1 cellular context compared by ENCODE assay signal in genomic region chr12:109477963-109478315, GRCh38.
TF ChIP-seq lines count a peak whose summit lies in the region.

No MANE protein-coding gene starts in this region.

TF ChIP-seq in GM12878, 131 proteins besides CTCF, POLR2A, EP300 and RAD21 (continued from another document):
- TF ChIP-seq, protein P1, sequence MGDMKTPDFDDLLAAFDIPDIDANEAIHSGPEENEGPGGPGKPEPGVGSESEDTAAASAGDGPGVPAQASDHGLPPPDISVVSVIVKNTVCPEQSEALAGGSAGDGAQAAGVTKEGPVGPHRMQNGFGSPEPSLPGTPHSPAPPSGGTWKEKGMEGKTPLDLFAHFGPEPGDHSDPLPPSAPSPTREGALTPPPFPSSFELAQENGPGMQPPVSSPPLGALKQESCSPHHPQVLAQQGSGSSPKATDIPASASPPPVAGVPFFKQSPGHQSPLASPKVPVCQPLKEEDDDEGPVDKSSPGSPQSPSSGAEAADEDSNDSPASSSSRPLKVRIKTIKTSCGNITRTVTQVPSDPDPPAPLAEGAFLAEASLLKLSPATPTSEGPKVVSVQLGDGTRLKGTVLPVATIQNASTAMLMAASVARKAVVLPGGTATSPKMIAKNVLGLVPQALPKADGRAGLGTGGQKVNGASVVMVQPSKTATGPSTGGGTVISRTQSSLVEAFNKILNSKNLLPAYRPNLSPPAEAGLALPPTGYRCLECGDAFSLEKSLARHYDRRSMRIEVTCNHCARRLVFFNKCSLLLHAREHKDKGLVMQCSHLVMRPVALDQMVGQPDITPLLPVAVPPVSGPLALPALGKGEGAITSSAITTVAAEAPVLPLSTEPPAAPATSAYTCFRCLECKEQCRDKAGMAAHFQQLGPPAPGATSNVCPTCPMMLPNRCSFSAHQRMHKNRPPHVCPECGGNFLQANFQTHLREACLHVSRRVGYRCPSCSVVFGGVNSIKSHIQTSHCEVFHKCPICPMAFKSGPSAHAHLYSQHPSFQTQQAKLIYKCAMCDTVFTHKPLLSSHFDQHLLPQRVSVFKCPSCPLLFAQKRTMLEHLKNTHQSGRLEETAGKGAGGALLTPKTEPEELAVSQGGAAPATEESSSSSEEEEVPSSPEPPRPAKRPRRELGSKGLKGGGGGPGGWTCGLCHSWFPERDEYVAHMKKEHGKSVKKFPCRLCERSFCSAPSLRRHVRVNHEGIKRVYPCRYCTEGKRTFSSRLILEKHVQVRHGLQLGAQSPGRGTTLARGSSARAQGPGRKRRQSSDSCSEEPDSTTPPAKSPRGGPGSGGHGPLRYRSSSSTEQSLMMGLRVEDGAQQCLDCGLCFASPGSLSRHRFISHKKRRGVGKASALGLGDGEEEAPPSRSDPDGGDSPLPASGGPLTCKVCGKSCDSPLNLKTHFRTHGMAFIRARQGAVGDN (IDR thresholded peaks at IDR 0.05) = no peak
- TF ChIP-seq ZNF217 (IDR thresholded peaks at IDR 0.05) (no peak), SMAD1 (IDR thresholded peaks at IDR 0.05; ENCODE audit: low read depth, partially characterized antibody) (no peak), TBL1XR1 (IDR thresholded peaks at IDR 0.05; ENCODE audit: low read depth, low read length) (no peak), ASH2L (IDR thresholded peaks at IDR 0.05; ENCODE audit: borderline replicate concordance, low read depth) (no peak), GABPA (IDR thresholded peaks at IDR 0.05; ENCODE audit: low read depth) (no peak), MAX (IDR thresholded peaks at IDR 0.05; ENCODE audit: low read depth, low read length) (no peak), MTA2 (IDR thresholded peaks at IDR 0.05; ENCODE audit: low read depth) (no peak), SMC3 (IDR thresholded peaks at IDR 0.05; ENCODE audit: borderline replicate concordance, low read length) (no peak), ETV6 (conservative IDR thresholded peaks at IDR 0.05 in 1 of 2, IDR thresholded peaks at IDR 0.05 in 1 of 2; ENCODE audit: borderline replicate concordance in 1 of 2, low read depth in 1 of 2) (no peak), CBX5 (IDR thresholded peaks at IDR 0.05; ENCODE audit: low read depth) (no peak), GATAD2B (conservative IDR thresholded peaks at IDR 0.05; ENCODE audit: low read depth) (no peak)
- TF ChIP-seq, protein P2, sequence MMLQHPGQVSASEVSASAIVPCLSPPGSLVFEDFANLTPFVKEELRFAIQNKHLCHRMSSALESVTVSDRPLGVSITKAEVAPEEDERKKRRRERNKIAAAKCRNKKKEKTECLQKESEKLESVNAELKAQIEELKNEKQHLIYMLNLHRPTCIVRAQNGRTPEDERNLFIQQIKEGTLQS (IDR thresholded peaks at IDR 0.05; ENCODE audit: borderline replicate concordance, extremely low read depth, low read depth, low read length) = no peak
- TF ChIP-seq, protein P3, sequence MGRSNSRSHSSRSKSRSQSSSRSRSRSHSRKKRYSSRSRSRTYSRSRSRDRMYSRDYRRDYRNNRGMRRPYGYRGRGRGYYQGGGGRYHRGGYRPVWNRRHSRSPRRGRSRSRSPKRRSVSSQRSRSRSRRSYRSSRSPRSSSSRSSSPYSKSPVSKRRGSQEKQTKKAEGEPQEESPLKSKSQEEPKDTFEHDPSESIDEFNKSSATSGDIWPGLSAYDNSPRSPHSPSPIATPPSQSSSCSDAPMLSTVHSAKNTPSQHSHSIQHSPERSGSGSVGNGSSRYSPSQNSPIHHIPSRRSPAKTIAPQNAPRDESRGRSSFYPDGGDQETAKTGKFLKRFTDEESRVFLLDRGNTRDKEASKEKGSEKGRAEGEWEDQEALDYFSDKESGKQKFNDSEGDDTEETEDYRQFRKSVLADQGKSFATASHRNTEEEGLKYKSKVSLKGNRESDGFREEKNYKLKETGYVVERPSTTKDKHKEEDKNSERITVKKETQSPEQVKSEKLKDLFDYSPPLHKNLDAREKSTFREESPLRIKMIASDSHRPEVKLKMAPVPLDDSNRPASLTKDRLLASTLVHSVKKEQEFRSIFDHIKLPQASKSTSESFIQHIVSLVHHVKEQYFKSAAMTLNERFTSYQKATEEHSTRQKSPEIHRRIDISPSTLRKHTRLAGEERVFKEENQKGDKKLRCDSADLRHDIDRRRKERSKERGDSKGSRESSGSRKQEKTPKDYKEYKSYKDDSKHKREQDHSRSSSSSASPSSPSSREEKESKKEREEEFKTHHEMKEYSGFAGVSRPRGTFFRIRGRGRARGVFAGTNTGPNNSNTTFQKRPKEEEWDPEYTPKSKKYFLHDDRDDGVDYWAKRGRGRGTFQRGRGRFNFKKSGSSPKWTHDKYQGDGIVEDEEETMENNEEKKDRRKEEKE (IDR thresholded peaks at IDR 0.05) = no peak
- TF ChIP-seq, protein P4, sequence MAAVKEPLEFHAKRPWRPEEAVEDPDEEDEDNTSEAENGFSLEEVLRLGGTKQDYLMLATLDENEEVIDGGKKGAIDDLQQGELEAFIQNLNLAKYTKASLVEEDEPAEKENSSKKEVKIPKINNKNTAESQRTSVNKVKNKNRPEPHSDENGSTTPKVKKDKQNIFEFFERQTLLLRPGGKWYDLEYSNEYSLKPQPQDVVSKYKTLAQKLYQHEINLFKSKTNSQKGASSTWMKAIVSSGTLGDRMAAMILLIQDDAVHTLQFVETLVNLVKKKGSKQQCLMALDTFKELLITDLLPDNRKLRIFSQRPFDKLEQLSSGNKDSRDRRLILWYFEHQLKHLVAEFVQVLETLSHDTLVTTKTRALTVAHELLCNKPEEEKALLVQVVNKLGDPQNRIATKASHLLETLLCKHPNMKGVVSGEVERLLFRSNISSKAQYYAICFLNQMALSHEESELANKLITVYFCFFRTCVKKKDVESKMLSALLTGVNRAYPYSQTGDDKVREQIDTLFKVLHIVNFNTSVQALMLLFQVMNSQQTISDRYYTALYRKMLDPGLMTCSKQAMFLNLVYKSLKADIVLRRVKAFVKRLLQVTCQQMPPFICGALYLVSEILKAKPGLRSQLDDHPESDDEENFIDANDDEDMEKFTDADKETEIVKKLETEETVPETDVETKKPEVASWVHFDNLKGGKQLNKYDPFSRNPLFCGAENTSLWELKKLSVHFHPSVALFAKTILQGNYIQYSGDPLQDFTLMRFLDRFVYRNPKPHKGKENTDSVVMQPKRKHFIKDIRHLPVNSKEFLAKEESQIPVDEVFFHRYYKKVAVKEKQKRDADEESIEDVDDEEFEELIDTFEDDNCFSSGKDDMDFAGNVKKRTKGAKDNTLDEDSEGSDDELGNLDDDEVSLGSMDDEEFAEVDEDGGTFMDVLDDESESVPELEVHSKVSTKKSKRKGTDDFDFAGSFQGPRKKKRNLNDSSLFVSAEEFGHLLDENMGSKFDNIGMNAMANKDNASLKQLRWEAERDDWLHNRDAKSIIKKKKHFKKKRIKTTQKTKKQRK (IDR thresholded peaks at IDR 0.05; ENCODE audit: low read depth, low read length) = no peak
